ENCODE assay signal across 1 cellular context in the genomic region with DNA sequence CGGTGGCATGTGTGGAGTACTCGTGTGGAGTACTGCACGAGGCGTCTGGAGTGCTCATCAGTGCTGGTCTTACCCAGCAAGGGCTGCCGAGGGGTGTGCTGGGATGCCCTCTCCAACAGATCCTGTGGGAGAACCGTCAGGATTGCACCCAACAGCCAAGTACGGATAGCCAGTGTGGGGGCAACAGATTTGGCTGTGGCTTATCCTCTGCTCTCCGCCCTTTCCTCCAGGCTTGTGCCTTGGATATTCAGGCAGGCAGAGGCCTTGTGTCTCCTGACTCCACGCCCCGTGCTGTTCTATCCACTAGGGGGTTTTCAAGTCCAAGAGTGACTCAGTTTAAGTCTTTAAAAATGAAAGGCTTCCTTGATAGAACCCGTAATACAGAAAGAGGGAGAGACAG.
TF ChIP-seq lines count a peak whose summit lies in the region.

No MANE protein-coding gene starts in this region.

TF ChIP-seq in H1, 55 proteins besides CTCF, POLR2A, EP300 and RAD21:
- TF ChIP-seq JUND (IDR thresholded peaks at IDR 0.05; ENCODE audit: low read length) (no peak), PHF8 (conservative IDR thresholded peaks at IDR 0.05; ENCODE audit: low read depth, low read length) (no peak), NRF1 (IDR thresholded peaks at IDR 0.05; ENCODE audit: low read depth, low read length) (no peak)
